8 cellular contexts compared by ENCODE assay signal in the genomic region with DNA sequence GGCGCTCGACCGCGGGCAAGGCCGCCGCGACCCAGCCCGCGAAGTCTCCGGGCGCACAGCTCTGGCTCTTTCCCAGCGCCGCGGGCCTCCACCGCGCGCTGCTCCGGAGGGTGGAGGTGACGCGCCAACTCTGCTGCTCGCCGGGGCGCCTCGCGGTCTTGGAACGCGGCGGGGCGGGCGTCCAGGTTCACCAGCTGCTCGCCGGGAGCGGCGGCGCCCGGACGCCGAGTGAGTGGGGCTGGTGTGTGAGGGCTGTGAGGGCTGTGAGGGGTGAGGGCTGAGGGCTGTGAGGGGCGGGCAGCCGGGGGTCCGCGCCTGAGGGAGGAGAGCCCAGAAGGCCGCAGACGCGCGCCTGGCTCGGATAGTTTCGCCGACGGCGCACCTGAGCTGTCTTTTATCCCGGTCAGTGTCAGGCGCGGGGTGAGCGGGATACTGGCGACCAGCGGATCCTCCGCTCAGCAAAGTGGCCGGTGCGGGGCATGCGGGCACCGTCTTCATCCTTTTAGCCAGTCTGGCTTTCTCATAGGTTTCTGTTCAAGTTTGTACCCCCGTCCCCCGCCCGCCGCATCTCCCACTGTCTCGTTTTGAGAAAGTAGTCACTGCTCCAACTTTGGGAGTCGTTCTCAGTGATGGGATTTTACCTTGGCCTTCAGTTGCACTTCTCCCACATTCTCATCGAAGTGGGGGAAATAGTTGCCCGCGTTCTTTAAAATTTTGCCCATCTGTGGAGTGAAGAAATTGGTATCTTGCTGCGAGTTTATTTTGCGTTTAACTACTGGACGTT. TPM values are rescaled to one million over a fixed set of nuclear protein-coding genes. Genes with fewer than 3 reads are reported as not detected.
A peak's percentile ranks its signal among the peaks of the same experiment; 100 is the strongest.
DNase-seq lines count a peak whose midpoint lies in the region; ATAC-seq and TF ChIP-seq lines count a peak whose summit lies in the region.

No MANE protein-coding gene starts in this region.

- H3K27me3 Mint-ChIP-seq in WTC11 (ENCODE audit: low read depth) (peaks cover 29% of the 10 kb centered on the region), endodermal cell (ENCODE audit: insufficient read depth) (peaks cover 18% of the 10 kb centered on the region)

- H3K4me1 ChIP-seq in endodermal cell (ENCODE audit: control insufficient read depth, insufficient read depth, low read length), result peaks cover 2% of the 10 kb centered on the region

- H3K4me1 Mint-ChIP-seq in WTC11 (peaks cover 27% of the 10 kb centered on the region), endodermal cell (peaks cover 4% of the 10 kb centered on the region)

- H3K9me3 Mint-ChIP-seq in WTC11 (peaks cover 10% of the 10 kb centered on the region), endodermal cell (peaks cover 5% of the 10 kb centered on the region)

- H3K4me3 Mint-ChIP-seq in WTC11 (peak overlapping the region; percentile 90), endodermal cell (peak overlapping the region; percentile 77)

- no peak overlapping the region for H3K27ac ChIP-seq in endodermal cell (ENCODE audit: low read depth, low read length)

- ATAC-seq in HG03159 (IDR thresholded peaks at IDR 0.05; ENCODE audit: unreplicated experiment), result peak; percentile 41
- peak; percentile 61 for ATAC-seq in WTC11
- ATAC-seq in stimulated activated naive CD8-positive, alpha-beta T cell treated with anti-CD3 and anti-CD28 coated beads, Interleukin-15, Interleukin-2, amounts not matched to agents 100 U/mL and 50 U/mL, for 24 hours, result peak; percentile 62

- DNase-seq in BJ (ENCODE audit: low read depth) (no peak), GM19238 (ENCODE audit: insufficient read length, low spot score) (peak; percentile 25), WTC11 (ENCODE audit: low spot score) (peak; percentile 64), endodermal cell (peak; percentile 86), mucosa of gallbladder (ENCODE audit: low spot score) (peak; percentile 22), NCI-H1048 (lab: John Stamatoyannopoulos, UW) (no peak)
- peak; percentile 55 for DNase-seq in stimulated activated naive CD8-positive, alpha-beta T cell treated with anti-CD3 and anti-CD28 coated beads, Interleukin-15, Interleukin-2, amounts not matched to agents 100 U/mL and 50 U/mL, for 24 hours

- peak overlapping the region; percentile 55 for H3K4me3 ChIP-seq in BJ (ENCODE audit: low read depth, low read length)
- H3K4me3 ChIP-seq in endodermal cell (ENCODE audit: low read length), result peak overlapping the region; percentile 78

- WGBS in endodermal cell (ENCODE audit: insufficient coverage in 1 of 2, insufficient read length in 1 of 2), 2 experiments, result 4 to 5% methylated on average over 39 to 74 of the region's 74 CpGs

- peaks cover 9% of the 10 kb centered on the region for H3K27me3 ChIP-seq in BJ (ENCODE audit: control insufficient read depth, insufficient read depth, low read length)
- peaks cover 20% of the 10 kb centered on the region for H3K27me3 ChIP-seq in endodermal cell (ENCODE audit: control insufficient read depth, insufficient read depth, low read length, poor library complexity, severe bottlenecking)

- no peak for TF ChIP-seq CTCF in BJ (IDR thresholded peaks at IDR 0.05; ENCODE audit: insufficient read depth, low read depth, low read length)
- TF ChIP-seq CTCF in WTC11 (IDR thresholded peaks at IDR 0.05), result no peak
- TF ChIP-seq CTCF in endodermal cell (conservative IDR thresholded peaks at IDR 0.05), result no peak

- H3K9ac ChIP-seq in endodermal cell (ENCODE audit: extremely low read depth, low read length, poor library complexity, severe bottlenecking), result peak overlapping the region; percentile 41

- POLR2A ChIA-PET in BJ (lab: Charles Lee), result no interaction called here
- POLR2A ChIA-PET in WTC11 (lab: Charles Lee), result interaction anchor here (0.7 to 1.7 kb wide), 8 partner anchors 9 to 174 kb away, joined by 3 to 9 read pairs (median 3); partner anchors contain the start of genes HERC6, PPM1K and PYURF

- H3K36me3 ChIP-seq in BJ (ENCODE audit: control insufficient read depth, insufficient read depth, low read length) (no peaks in the 10 kb centered on the region), endodermal cell (ENCODE audit: control insufficient read depth, insufficient read depth, low read length) (no peaks in the 10 kb centered on the region)

- CTCF ChIA-PET in BJ (lab: Yijun Ruan, JAX) (interaction anchor here (0.9 to 1.7 kb wide), 11 partner anchors 10 to 246 kb away, joined by 3 to 5 read pairs (median 4); partner anchors contain the start of gene PPM1K), WTC11 (lab: Charles Lee) (interaction anchor here (0.6 to 4.1 kb wide), 18 partner anchors 9 to 424 kb away, joined by 3 to 25 read pairs (median 4); partner anchors contain the start of genes HERC6, PPM1K and PYURF)

- H3K9me3 ChIP-seq in endodermal cell (ENCODE audit: control insufficient read depth, low read length), result no peaks in the 10 kb centered on the region

- H3K27ac Mint-ChIP-seq in WTC11, result no peak overlapping the region
- peak overlapping the region; percentile 72 for H3K27ac Mint-ChIP-seq in endodermal cell

- H3K36me3 Mint-ChIP-seq in WTC11 (peaks cover 15% of the 10 kb centered on the region), endodermal cell (ENCODE audit: low read depth) (no peaks in the 10 kb centered on the region)

TF ChIP-seq in WTC11, 78 proteins besides CTCF, POLR2A, EP300 and RAD21 (continues in another document):
- TF ChIP-seq HMGXB4 (CRISPR knock-in tag; IDR thresholded peaks at IDR 0.05) (peak; percentile 73), CDX4 (CRISPR knock-in tag; IDR thresholded peaks at IDR 0.05; ENCODE audit: borderline replicate concordance) (no peak), MLX (CRISPR knock-in tag; IDR thresholded peaks at IDR 0.05) (no peak), SP1 (CRISPR knock-in tag; conservative IDR thresholded peaks at IDR 0.05) (no peak; the same call in 1 of the 2 replicates), RELA (CRISPR knock-in tag; IDR thresholded peaks at IDR 0.05; ENCODE audit: borderline replicate concordance) (no peak), ATF1 (CRISPR knock-in tag; IDR thresholded peaks at IDR 0.05) (no peak), NR2C2 (CRISPR knock-in tag; IDR thresholded peaks at IDR 0.05) (no peak; the same call in 1 of the 2 replicates), MAX (CRISPR knock-in tag; IDR thresholded peaks at IDR 0.05) (no peak; the same call in 1 of the 2 replicates), CREB1 (CRISPR knock-in tag; IDR thresholded peaks at IDR 0.05) (no peak), NFATC4 (CRISPR knock-in tag; IDR thresholded peaks at IDR 0.05) (no peak), PREB (CRISPR knock-in tag; IDR thresholded peaks at IDR 0.05; ENCODE audit: borderline replicate concordance) (no peak), KAT7 (CRISPR knock-in tag; IDR thresholded peaks at IDR 0.05; ENCODE audit: borderline replicate concordance) (no peak)
- TF ChIP-seq, protein P1, sequence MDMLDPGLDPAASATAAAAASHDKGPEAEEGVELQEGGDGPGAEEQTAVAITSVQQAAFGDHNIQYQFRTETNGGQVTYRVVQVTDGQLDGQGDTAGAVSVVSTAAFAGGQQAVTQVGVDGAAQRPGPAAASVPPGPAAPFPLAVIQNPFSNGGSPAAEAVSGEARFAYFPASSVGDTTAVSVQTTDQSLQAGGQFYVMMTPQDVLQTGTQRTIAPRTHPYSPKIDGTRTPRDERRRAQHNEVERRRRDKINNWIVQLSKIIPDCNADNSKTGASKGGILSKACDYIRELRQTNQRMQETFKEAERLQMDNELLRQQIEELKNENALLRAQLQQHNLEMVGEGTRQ (CRISPR knock-in tag; IDR thresholded peaks at IDR 0.05), result no peak

RNA-seq across cellular contexts. Expression of gene HERC5, which starts 0.6 kb away (rescaled TPM):
- 0.05 and 0.20 TPM in 2 replicates for polyA plus RNA-seq in BJ (2011; rRNA removed)
- 0.09 TPM in 1 of 2 replicates, not detected in the other for polyA minus RNA-seq in BJ (2011; rRNA and poly(A)+ RNA removed)
- total RNA-seq in WTC11 (2021) (14.3 to 17.2 TPM (median 17.1 TPM) in 3 replicates), endodermal cell (10 to 100 TPM in 1 of 2 donors, 1 to 10 TPM in 1; 9.6 to 10.1 TPM), mucosa of gallbladder (4.1 TPM)
- polyA plus RNA-seq in endodermal cell (2013, experiment 1 of 2), result 1.8 TPM
- polyA plus RNA-seq in endodermal cell (2013, experiment 2 of 2), result 1.3 TPM

Comparison
In these comparisons a context has a peak if more than half of its experiments do, and no peak if none do; other contexts are left out.
1. DNase-seq: peak in GM19238 (single experiment), WTC11 (single experiment), endodermal cell (single experiment), mucosa of gallbladder (single experiment) and stimulated activated naive CD8-positive, alpha-beta T cell treated with anti-CD3 and anti-CD28 coated beads, Interleukin-15, Interleukin-2, amounts not matched to agents 100 U/mL and 50 U/mL, for 24 hours (single experiment); none in BJ (single experiment) and NCI-H1048 (single experiment).
2. Peak in every context shown above with its lines, with median percentiles within 50 percentile points of each other: ATAC-seq.